8 cellular contexts compared by ENCODE assay signal in genomic region chr9:128034821-128035764, GRCh38. TPM values are rescaled to one million over a fixed set of nuclear protein-coding genes. Genes with fewer than 3 reads are reported as not detected.
DNase-seq lines count a peak whose midpoint lies in the region; ATAC-seq, FAIRE-seq and TF ChIP-seq lines count a peak whose summit lies in the region.

No MANE protein-coding gene starts in this region.

- no peak overlapping the region for H2AFZ ChIP-seq in HepG2 (ENCODE audit: low read length)

- no TSS peak for BruUV-seq in HepG2 (replicated peaks; lab: Mats Ljungman, UMichigan)

- intact Hi-C loops in activated CD4-positive, alpha-beta T cell treated with anti-CD3 and anti-CD28 coated beads, Interleukin-2, amount 10 ng/mL, durations not matched to agents 24 days and 14 days (cut with micrococcal nuclease), result loop anchor here (1.0 to 10.0 kb wide), 3 partner anchors 47 to 250 kb away; partner anchors contain the start of gene CDK9
- intact Hi-C loops in HepG2 (cut with micrococcal nuclease; ENCODE audit: unreplicated experiment), result loop anchor here (2.0 kb wide), 1 partner anchor 92 kb away; no protein-coding TSS in a partner anchor

- peak; percentile 91 for DNase-seq in HPDE6-E6E7 (ENCODE audit: extremely low spot score)
- peak; percentile 90 for DNase-seq in NCI-H69 (lab: John Stamatoyannopoulos, UW)
- peak; percentile 92 for DNase-seq in activated CD4-positive, alpha-beta T cell treated with anti-CD3 and anti-CD28 coated beads, Interleukin-2, amount 10 ng/mL, durations not matched to agents 24 days and 14 days
- DNase-seq in dermis microvascular lymphatic vessel endothelial cell (ENCODE audit: low read depth in 2 of 2), result peak; percentile 87 to 89
- peak; percentile 81 for DNase-seq in HepG2 (ENCODE audit: low spot score)
- peak; percentile 35 to 53 (median 45) for DNase-seq in stimulated activated CD4-positive, alpha-beta T cell treated with anti-CD3 and anti-CD28 coated beads, TNF-alpha, amount 100 ng/mL, for 24 hours (ENCODE audit: low read depth in 3 of 3)

- no peaks in the 10 kb centered on the region for H3K36me3 ChIP-seq in HepG2 (replicated peaks in 1 of 2; ENCODE audit: control insufficient read depth in 1 of 2, insufficient read depth in 2 of 2, low read length in 2 of 2)

- H3K27ac Mint-ChIP-seq in activated CD4-positive, alpha-beta T cell treated with anti-CD3 and anti-CD28 coated beads, Interleukin-2, amount 10 ng/mL, durations not matched to agents 24 days and 14 days, result peak overlapping the region; percentile 9

- peaks cover 3% of the 10 kb centered on the region for H3K9me3 Mint-ChIP-seq in activated CD4-positive, alpha-beta T cell treated with anti-CD3 and anti-CD28 coated beads, Interleukin-2, amount 10 ng/mL, durations not matched to agents 24 days and 14 days

- ATAC-seq in HepG2 (peak; percentile 97), GM18505 (IDR thresholded peaks at IDR 0.05; ENCODE audit: unreplicated experiment) (no peak)

- TF ChIP-seq RAD21 in HepG2 (CRISPR knock-in tag; IDR thresholded peaks at IDR 0.05), result peak; percentile 93

- no peak overlapping the region for H3K9ac ChIP-seq in HepG2 (ENCODE audit: insufficient read depth, low read depth, low read length)

- FAIRE-seq in G401.6 (lab: Jason Lieb, UNC) (peak; percentile 69), HepG2 (lab: Jason Lieb, UNC) (peak; percentile 71)

- TF ChIP-seq EP300 in HepG2 (IDR thresholded peaks at IDR 0.05; ENCODE audit: low read depth in 2 of 2, low read length in 2 of 2) (no peak), HepG2 (CRISPR knock-in tag; IDR thresholded peaks at IDR 0.05; ENCODE audit: borderline replicate concordance) (no peak)

- CTCF ChIA-PET in HepG2 (lab: Yijun Ruan, JAX; ENCODE audit: low intra/inter-chr PET ratio, low total read pairs), result interaction anchor here (1.1 to 3.2 kb wide), 7 partner anchors 8 to 114 kb away, joined by 3 to 28 read pairs (median 4); no protein-coding TSS in a partner anchor

- H3K36me3 Mint-ChIP-seq in activated CD4-positive, alpha-beta T cell treated with anti-CD3 and anti-CD28 coated beads, Interleukin-2, amount 10 ng/mL, durations not matched to agents 24 days and 14 days (ENCODE audit: low read depth), result peaks cover 5% of the 10 kb centered on the region

- H3K27me3 ChIP-seq in HepG2 (ENCODE audit: control insufficient read depth in 1 of 2, insufficient read depth in 2 of 2, low read length in 2 of 2), result no peaks in the 10 kb centered on the region; a peak in 1 of 5 replicates

- no peak for TF ChIP-seq POLR2A in HepG2 (IDR thresholded peaks at IDR 0.05; ENCODE audit: insufficient read depth in 1 of 2, low read depth in 2 of 2, low read length in 2 of 2)
- TF ChIP-seq POLR2A in GM18505 (IDR thresholded peaks at IDR 0.05; ENCODE audit: borderline replicate concordance, extremely low read depth, insufficient read depth, insufficient read length), result no peak

- no peaks in the 10 kb centered on the region for H4K20me1 ChIP-seq in HepG2 (ENCODE audit: insufficient read depth, low read length)

- no peaks in the 10 kb centered on the region for H3K79me2 ChIP-seq in HepG2 (ENCODE audit: insufficient read depth, low read length)

- peaks cover 16% of the 10 kb centered on the region for H3K4me1 ChIP-seq in HepG2 (ENCODE audit: insufficient read depth, low read length)

- no peaks in the 10 kb centered on the region for H3K27me3 Mint-ChIP-seq in activated CD4-positive, alpha-beta T cell treated with anti-CD3 and anti-CD28 coated beads, Interleukin-2, amount 10 ng/mL, durations not matched to agents 24 days and 14 days

- POLR2A ChIA-PET in HepG2 (lab: Yijun Ruan, JAX), result interaction anchor here (0.6 to 1.6 kb wide), 8 partner anchors 54 to 103 kb away, joined by 3 to 5 read pairs (median 3); partner anchors contain the start of genes DPM2, EEIG1 and PTGES2

- 29% methylated on average over 7 of the region's 8 CpGs for WGBS in HepG2 (ENCODE audit: low lambda C conversion rate)

- no peak overlapping the region for H3K4me2 ChIP-seq in HepG2 (ENCODE audit: low read depth, low read length)

- H3K27ac ChIP-seq in HepG2 (ENCODE audit: extremely low read length, insufficient read depth, low read length), result no peak overlapping the region

- peak; percentile 98 for TF ChIP-seq CTCF in HepG2 (CRISPR knock-in tag; IDR thresholded peaks at IDR 0.05)

- H3K4me3 Mint-ChIP-seq in activated CD4-positive, alpha-beta T cell treated with anti-CD3 and anti-CD28 coated beads, Interleukin-2, amount 10 ng/mL, durations not matched to agents 24 days and 14 days, result no peak overlapping the region

- H3K4me3 ChIP-seq in HepG2 (replicated peaks in 1 of 3; ENCODE audit: insufficient read depth in 1 of 3, low read depth in 2 of 3, low read length in 3 of 3), result no peak overlapping the region; a peak in 1 of 6 replicates

- H3K9me3 ChIP-seq in HepG2 (ENCODE audit: low read length), result no peaks in the 10 kb centered on the region

- peaks cover 30% of the 10 kb centered on the region for H3K4me1 Mint-ChIP-seq in activated CD4-positive, alpha-beta T cell treated with anti-CD3 and anti-CD28 coated beads, Interleukin-2, amount 10 ng/mL, durations not matched to agents 24 days and 14 days

- in situ Hi-C loops in HepG2 (cut with HindIII; ENCODE audit: extremely low pct_ligation_motif_present, low pct_unique_long_range_greater_than_20kb), result loop anchor here (5.0 kb wide), 1 partner anchor 98 kb away; the partner anchor contains the start of gene DPM2

RNA-seq across cellular contexts. Expression of gene NAIF1, which starts 32.0 kb away (rescaled TPM):
- 9.6 and 11.1 TPM in 2 replicates for total RNA-seq in activated CD4-positive, alpha-beta T cell treated with anti-CD3 and anti-CD28 coated beads, Interleukin-2, amount 10 ng/mL, durations not matched to agents 24 days and 14 days
- total RNA-seq in dermis microvascular lymphatic vessel endothelial cell (9.1 and 10.2 TPM in 2 replicates), HepG2 (2016; rRNA removed; fragmentation: Illumina TruSeq; extraction: Trizol) (6.0 and 6.6 TPM in 2 replicates)
- 3.1 and 4.1 TPM in 2 replicates for total RNA-seq in HepG2 (2016; cell fraction: cytosol; rRNA removed; fragmentation: Illumina TruSeq; extraction: Trizol; ENCODE audit: low read depth)
- total RNA-seq in HepG2 (2016; cell fraction: insoluble cytoplasmic fraction; rRNA removed; fragmentation: Illumina TruSeq; extraction: Trizol), result 6.0 and 6.4 TPM in 2 replicates
- 5.7 and 6.1 TPM in 2 replicates for total RNA-seq in HepG2 (2016; cell fraction: membrane; rRNA removed; fragmentation: Illumina TruSeq; extraction: Trizol)
- 2.9 and 4.1 TPM in 2 replicates for total RNA-seq in HepG2 (2016; cell fraction: nucleus; rRNA removed; fragmentation: Illumina TruSeq; extraction: Trizol)
- 6.9 TPM in 2 replicates for polyA plus RNA-seq in HepG2 (2011; rRNA removed)
- 4.9 and 6.4 TPM in 2 replicates for polyA plus RNA-seq in HepG2 (2011; cell fraction: cytosol; rRNA removed)
- 3.8 and 4.0 TPM in 2 replicates for polyA plus RNA-seq in HepG2 (2011; cell fraction: nucleus; rRNA removed)
- 3.0 and 3.8 TPM in 2 replicates for polyA plus RNA-seq in HepG2 (2012)
- polyA plus RNA-seq in HepG2 (2016; cell fraction: cytosol; fragmentation: Illumina TruSeq; extraction: Trizol; ENCODE audit: low read depth), result 2.4 and 2.6 TPM in 2 replicates
- polyA plus RNA-seq in HepG2 (2016; cell fraction: insoluble cytoplasmic fraction; fragmentation: Illumina TruSeq; extraction: Trizol; ENCODE audit: low read depth), result 5.2 and 5.7 TPM in 2 replicates
- polyA plus RNA-seq in HepG2 (2016; cell fraction: membrane; fragmentation: Illumina TruSeq; extraction: Trizol; ENCODE audit: low read depth), result 3.5 and 3.9 TPM in 2 replicates
- polyA plus RNA-seq in HepG2 (2016; cell fraction: nucleus; fragmentation: Illumina TruSeq; extraction: Trizol; ENCODE audit: insufficient read depth, low read depth), result 4.9 and 5.1 TPM in 2 replicates
- 8.2 and 13.2 TPM in 2 replicates for polyA minus RNA-seq in HepG2 (2011; rRNA and poly(A)+ RNA removed; ENCODE audit: low replicate concordance)
- 3.2 and 6.0 TPM in 2 replicates for polyA minus RNA-seq in HepG2 (2011; cell fraction: cytosol; rRNA and poly(A)+ RNA removed)
- 1.5 and 2.1 TPM in 2 replicates for polyA minus RNA-seq in HepG2 (2011; cell fraction: nucleus; rRNA and poly(A)+ RNA removed)

RNA-seq across cellular contexts. Expression of gene SLC25A25, which starts 32.9 kb away (rescaled TPM):
- total RNA-seq in activated CD4-positive, alpha-beta T cell treated with anti-CD3 and anti-CD28 coated beads, Interleukin-2, amount 10 ng/mL, durations not matched to agents 24 days and 14 days, result 12.2 and 14.0 TPM in 2 replicates
- total RNA-seq in dermis microvascular lymphatic vessel endothelial cell (25.8 and 45.6 TPM in 2 replicates), HepG2 (2016; rRNA removed; fragmentation: Illumina TruSeq; extraction: Trizol) (18.5 and 24.8 TPM in 2 replicates)
- 4.5 and 5.1 TPM in 2 replicates for total RNA-seq in HepG2 (2016; cell fraction: cytosol; rRNA removed; fragmentation: Illumina TruSeq; extraction: Trizol; ENCODE audit: low read depth)
- total RNA-seq in HepG2 (2016; cell fraction: insoluble cytoplasmic fraction; rRNA removed; fragmentation: Illumina TruSeq; extraction: Trizol), result 16.4 and 24.3 TPM in 2 replicates
- 10.5 and 11.1 TPM in 2 replicates for total RNA-seq in HepG2 (2016; cell fraction: membrane; rRNA removed; fragmentation: Illumina TruSeq; extraction: Trizol)
- 21.4 and 25.1 TPM in 2 replicates for total RNA-seq in HepG2 (2016; cell fraction: nucleus; rRNA removed; fragmentation: Illumina TruSeq; extraction: Trizol)
- polyA plus RNA-seq in HepG2 (2011; rRNA removed), result 10.5 and 16.7 TPM in 2 replicates
- 10.7 and 11.2 TPM in 2 replicates for polyA plus RNA-seq in HepG2 (2011; cell fraction: cytosol; rRNA removed)
- polyA plus RNA-seq in HepG2 (2011; cell fraction: nucleus; rRNA removed), result 26.1 and 29.6 TPM in 2 replicates
- 12.9 and 15.5 TPM in 2 replicates for polyA plus RNA-seq in HepG2 (2012)
- polyA plus RNA-seq in HepG2 (2016; cell fraction: cytosol; fragmentation: Illumina TruSeq; extraction: Trizol; ENCODE audit: low read depth), result 1.1 and 1.3 TPM in 2 replicates
- polyA plus RNA-seq in HepG2 (2016; cell fraction: insoluble cytoplasmic fraction; fragmentation: Illumina TruSeq; extraction: Trizol; ENCODE audit: low read depth), result 11.6 and 13.1 TPM in 2 replicates
- 2.6 and 2.7 TPM in 2 replicates for polyA plus RNA-seq in HepG2 (2016; cell fraction: membrane; fragmentation: Illumina TruSeq; extraction: Trizol; ENCODE audit: low read depth)
- polyA plus RNA-seq in HepG2 (2016; cell fraction: nucleus; fragmentation: Illumina TruSeq; extraction: Trizol; ENCODE audit: insufficient read depth, low read depth), result 31.1 and 36.4 TPM in 2 replicates
- polyA minus RNA-seq in HepG2 (2011; rRNA and poly(A)+ RNA removed; ENCODE audit: low replicate concordance), result 20.5 and 28.1 TPM in 2 replicates
- polyA minus RNA-seq in HepG2 (2011; cell fraction: cytosol; rRNA and poly(A)+ RNA removed), result 10.0 and 10.2 TPM in 2 replicates
- polyA minus RNA-seq in HepG2 (2011; cell fraction: nucleus; rRNA and poly(A)+ RNA removed), result 14.4 and 26.1 TPM in 2 replicates

RNA-seq across cellular contexts. Expression of gene EEIG1, which starts 54.3 kb away (rescaled TPM):
- total RNA-seq in activated CD4-positive, alpha-beta T cell treated with anti-CD3 and anti-CD28 coated beads, Interleukin-2, amount 10 ng/mL, durations not matched to agents 24 days and 14 days, result 56.1 and 64.4 TPM in 2 replicates
- total RNA-seq in dermis microvascular lymphatic vessel endothelial cell (15.0 and 60.1 TPM in 2 replicates), HepG2 (2016; rRNA removed; fragmentation: Illumina TruSeq; extraction: Trizol) (16.1 and 16.6 TPM in 2 replicates)
- 10.4 and 11.3 TPM in 2 replicates for total RNA-seq in HepG2 (2016; cell fraction: cytosol; rRNA removed; fragmentation: Illumina TruSeq; extraction: Trizol; ENCODE audit: low read depth)
- 12.3 and 17.2 TPM in 2 replicates for total RNA-seq in HepG2 (2016; cell fraction: insoluble cytoplasmic fraction; rRNA removed; fragmentation: Illumina TruSeq; extraction: Trizol)
- total RNA-seq in HepG2 (2016; cell fraction: membrane; rRNA removed; fragmentation: Illumina TruSeq; extraction: Trizol), result 21.5 and 21.9 TPM in 2 replicates
- 20.0 and 24.0 TPM in 2 replicates for total RNA-seq in HepG2 (2016; cell fraction: nucleus; rRNA removed; fragmentation: Illumina TruSeq; extraction: Trizol)
- 25.2 and 30.1 TPM in 2 replicates for polyA plus RNA-seq in HepG2 (2011; rRNA removed)
- polyA plus RNA-seq in HepG2 (2011; cell fraction: cytosol; rRNA removed), result 19.7 and 22.7 TPM in 2 replicates
- polyA plus RNA-seq in HepG2 (2011; cell fraction: nucleus; rRNA removed), result 108 and 126 TPM in 2 replicates
- polyA plus RNA-seq in HepG2 (2012), result 22.5 and 36.8 TPM in 2 replicates
- polyA plus RNA-seq in HepG2 (2016; cell fraction: cytosol; fragmentation: Illumina TruSeq; extraction: Trizol; ENCODE audit: low read depth), result 3.8 and 4.2 TPM in 2 replicates
- 24.1 and 30.7 TPM in 2 replicates for polyA plus RNA-seq in HepG2 (2016; cell fraction: insoluble cytoplasmic fraction; fragmentation: Illumina TruSeq; extraction: Trizol; ENCODE audit: low read depth)
- 16.7 and 17.4 TPM in 2 replicates for polyA plus RNA-seq in HepG2 (2016; cell fraction: membrane; fragmentation: Illumina TruSeq; extraction: Trizol; ENCODE audit: low read depth)
- 72.4 and 76.1 TPM in 2 replicates for polyA plus RNA-seq in HepG2 (2016; cell fraction: nucleus; fragmentation: Illumina TruSeq; extraction: Trizol; ENCODE audit: insufficient read depth, low read depth)
- polyA minus RNA-seq in HepG2 (2011; rRNA and poly(A)+ RNA removed; ENCODE audit: low replicate concordance), result 25.3 and 40.6 TPM in 2 replicates
- 8.3 and 11.4 TPM in 2 replicates for polyA minus RNA-seq in HepG2 (2011; cell fraction: cytosol; rRNA and poly(A)+ RNA removed)
- polyA minus RNA-seq in HepG2 (2011; cell fraction: nucleus; rRNA and poly(A)+ RNA removed), result 25.0 and 25.4 TPM in 2 replicates
